ENCODE assay signal across 18 cellular contexts in genomic region chr20:62156254-62156556, GRCh38. TPM values are rescaled to one million over a fixed set of nuclear protein-coding genes. Genes with fewer than 3 reads are reported as not detected.
DNase-seq lines count a peak whose midpoint lies in the region; ATAC-seq and TF ChIP-seq lines count a peak whose summit lies in the region.
"Had no signal": no experiment of that assay in that cellular context is flagged by ENCODE, and none has a peak within 500 bp of the region (broad histone marks: within the 10 kb centered on the region; RNA-seq: fewer than 3 reads in every experiment).

No MANE protein-coding gene starts in this region.

- peaks cover 12% of the 10 kb centered on the region; the same call in 1 of the 2 replicates for H3K9me1 ChIP-seq in IMR-90 (ENCODE audit: insufficient read depth, low read length)

- H3K14ac ChIP-seq in IMR-90 (replicated peaks; ENCODE audit: low read depth, low read length): no peak overlapping the region

- no peak for TF ChIP-seq RAD21 in IMR-90 (IDR thresholded peaks at IDR 0.05; ENCODE audit: low read length)

- H4K8ac ChIP-seq in IMR-90 (ENCODE audit: low read depth in 2 of 2, low read length in 2 of 2): no peak overlapping the region

- no CpG with 5 or more reads among the region's 3 CpGs for WGBS in IMR-90 (ENCODE audit: extremely low coverage in 2 of 2, insufficient read length in 1 of 2), 2 experiments
- WGBS in spleen, 5 donors: 65 to 95% (median 89%) methylated on average over 3 of the region's 3 CpGs

- TF ChIP-seq CTCF in IMR-90 (conservative IDR thresholded peaks at IDR 0.05; ENCODE audit: low read depth, low read length) (no peak), neural progenitor cell (IDR thresholded peaks at IDR 0.05) (no peak), spleen (IDR thresholded peaks at IDR 0.05 in 8 of 11, conservative IDR thresholded peaks at IDR 0.05 in 3 of 11) (no peak)

- H4K91ac ChIP-seq in IMR-90 (ENCODE audit: insufficient read depth, low read depth, low read length): no peak overlapping the region

- no peak overlapping the region for H3K4ac ChIP-seq in IMR-90 (ENCODE audit: low read depth, low read length)

- H4K20me1 ChIP-seq in BLaER1 treated with 17β-estradiol and CSF1 and Interleukin-3, amounts not matched to agents 10 nM and 100 nM: peaks cover 77 to 97% (median 91%) of the 10 kb centered on the region in 11 experiments
- H4K20me1 ChIP-seq in IMR-90 (ENCODE audit: insufficient read depth, low read length) (peaks cover 81% of the 10 kb centered on the region), neural progenitor cell (ENCODE audit: low read depth) (peaks cover 66% of the 10 kb centered on the region)

- H3K23ac ChIP-seq in IMR-90 (ENCODE audit: low read depth, low read length): no peak overlapping the region

- peak overlapping the region; percentile 36 for H3K27ac Mint-ChIP-seq in dendritic cell treated with granulocyte-macrophage colony-stimulating factor and Interleukin-4, amounts not matched to agents 40 ng/mL and 50 ng/mL, for 4 days
- peak overlapping the region; percentile 37 for H3K27ac Mint-ChIP-seq in neural progenitor cell
- H3K27ac Mint-ChIP-seq in activated naive CD8-positive, alpha-beta T cell treated with anti-CD3 and anti-CD28 coated beads for 36 hours: no peak overlapping the region
- H3K27ac Mint-ChIP-seq: activated naive CD4-positive, alpha-beta T cell treated with anti-CD3 and anti-CD28 coated beads, Interleukin-2, amount 50 U/mL, for 72 hours; activated T-helper 17 cell treated with anti-CD3 and anti-CD28 coated beads, Interleukin-2, amount 50 U/mL, for 72 hours; T-helper 2 cell treated with Interferon-gamma antibody and Interleukin-4, amounts not matched to agents 5 μg/mL and 100 μg/mL, for 36 hours had no signal

- no peak overlapping the region for H2BK5ac ChIP-seq in IMR-90 (ENCODE audit: low read depth, low read length, poor library complexity, severe bottlenecking)

- no peak overlapping the region for H2AK5ac ChIP-seq in IMR-90 (ENCODE audit: low read depth, low read length)

- H3K4me1 Mint-ChIP-seq in dendritic cell treated with granulocyte-macrophage colony-stimulating factor and Interleukin-4, amounts not matched to agents 40 ng/mL and 50 ng/mL, for 4 days (ENCODE audit: low read depth): peaks cover 32% of the 10 kb centered on the region
- H3K4me1 Mint-ChIP-seq in neural progenitor cell: peaks cover 11% of the 10 kb centered on the region
- H3K4me1 Mint-ChIP-seq in activated naive CD8-positive, alpha-beta T cell treated with anti-CD3 and anti-CD28 coated beads for 36 hours: peaks cover 19% of the 10 kb centered on the region

- H3K4me3 ChIP-seq in BLaER1 treated with 17β-estradiol and CSF1 and Interleukin-3, amounts not matched to agents 10 nM and 100 nM: no peak overlapping the region
- no peak overlapping the region for H3K4me3 ChIP-seq in IMR-90 (ENCODE audit: insufficient read depth, low read depth, low read length)
- no peak overlapping the region for H3K4me3 ChIP-seq in neural progenitor cell
- no peak overlapping the region for H3K4me3 ChIP-seq in spleen
- H3K4me3 ChIP-seq: right atrium auricular region, thyroid gland had no signal

- peaks cover 42 to 74% (median 59%) of the 10 kb centered on the region in 11 experiments for H3K36me3 ChIP-seq in BLaER1 treated with 17β-estradiol and CSF1 and Interleukin-3, amounts not matched to agents 10 nM and 100 nM
- peaks cover 23% of the 10 kb centered on the region for H3K36me3 ChIP-seq in IMR-90 (ENCODE audit: control insufficient read depth, insufficient read depth, low read length)
- no peaks in the 10 kb centered on the region for H3K36me3 ChIP-seq in neural progenitor cell
- H3K36me3 ChIP-seq in spleen: peaks cover 0 to 70% (median 9%) of the 10 kb centered on the region in 6 donors

- H3K56ac ChIP-seq in IMR-90 (ENCODE audit: extremely low read depth, insufficient read depth, low read length): no peak overlapping the region

- H3K79me1 ChIP-seq in IMR-90 (ENCODE audit: low read depth in 1 of 2, low read length in 2 of 2): peaks cover 15 to 84% of the 10 kb centered on the region in 2 experiments

- POLR2A ChIA-PET in IMR-90 (lab: Charles Lee; ENCODE audit: unreplicated experiment): no interaction called here

- ATAC-seq in IMR-90 (ENCODE audit: low read depth): no peak

- dilution Hi-C loops in IMR-90 (cut with HindIII; ENCODE audit: low sequenced_read_pairs, unreplicated experiment): no loop called here

- peaks cover 26% of the 10 kb centered on the region for H3K9me3 Mint-ChIP-seq in dendritic cell treated with granulocyte-macrophage colony-stimulating factor and Interleukin-4, amounts not matched to agents 40 ng/mL and 50 ng/mL, for 4 days
- H3K9me3 Mint-ChIP-seq in neural progenitor cell: peaks cover 6% of the 10 kb centered on the region
- peaks cover 5% of the 10 kb centered on the region for H3K9me3 Mint-ChIP-seq in activated naive CD8-positive, alpha-beta T cell treated with anti-CD3 and anti-CD28 coated beads for 36 hours
- H3K9me3 Mint-ChIP-seq: activated T-helper 17 cell treated with anti-CD3 and anti-CD28 coated beads, Interleukin-2, amount 50 U/mL, for 72 hours had no signal

- H3K18ac ChIP-seq in IMR-90 (ENCODE audit: low read depth, low read length): no peak overlapping the region

- H3K36me3 Mint-ChIP-seq in dendritic cell treated with granulocyte-macrophage colony-stimulating factor and Interleukin-4, amounts not matched to agents 40 ng/mL and 50 ng/mL, for 4 days (ENCODE audit: low read depth): peaks cover 81% of the 10 kb centered on the region
- H3K36me3 Mint-ChIP-seq in neural progenitor cell: peaks cover 33% of the 10 kb centered on the region
- H3K36me3 Mint-ChIP-seq in activated naive CD8-positive, alpha-beta T cell treated with anti-CD3 and anti-CD28 coated beads for 36 hours: peaks cover 38% of the 10 kb centered on the region

- no peak overlapping the region for H2BK120ac ChIP-seq in IMR-90 (ENCODE audit: low read depth, low read length)

- CTCF ChIA-PET in IMR-90 (lab: Yijun Ruan, JAX): no interaction called here

- intact Hi-C loops in IMR-90 (cut with micrococcal nuclease): no loop called here
- intact Hi-C loops in dendritic cell treated with granulocyte-macrophage colony-stimulating factor and Interleukin-4, amounts not matched to agents 40 ng/mL and 50 ng/mL, for 4 days (cut with micrococcal nuclease): no loop called here
- intact Hi-C loops in spleen (cut with DNase I; ENCODE audit: low total_unique reads): no loop called here

- H3K79me2 ChIP-seq in neural progenitor cell (ENCODE audit: low read depth): peaks cover 78% of the 10 kb centered on the region

- no peaks in the 10 kb centered on the region for H3K27me3 Mint-ChIP-seq in dendritic cell treated with granulocyte-macrophage colony-stimulating factor and Interleukin-4, amounts not matched to agents 40 ng/mL and 50 ng/mL, for 4 days
- H3K27me3 Mint-ChIP-seq in neural progenitor cell (ENCODE audit: insufficient read depth, low read depth): peaks cover 8% of the 10 kb centered on the region
- no peaks in the 10 kb centered on the region for H3K27me3 Mint-ChIP-seq in activated naive CD8-positive, alpha-beta T cell treated with anti-CD3 and anti-CD28 coated beads for 36 hours
- H3K27me3 Mint-ChIP-seq: activated T-helper 17 cell treated with anti-CD3 and anti-CD28 coated beads, Interleukin-2, amount 50 U/mL, for 72 hours had no signal

- peak overlapping the region; percentile 62 to 91 (median 74) for H3K4me2 ChIP-seq in BLaER1 treated with 17β-estradiol and CSF1 and Interleukin-3, amounts not matched to agents 10 nM and 100 nM
- H3K4me2 ChIP-seq in IMR-90 (ENCODE audit: low read depth, low read length): no peak overlapping the region
- H3K4me2 ChIP-seq in neural progenitor cell: no peak overlapping the region

- H3K27ac ChIP-seq in BLaER1 treated with 17β-estradiol and CSF1 and Interleukin-3, amounts not matched to agents 10 nM and 100 nM: peak overlapping the region in 3 of 11 experiments; percentile 14 to 39 (median 26); a peak in 3 of 22 replicates
- H3K27ac ChIP-seq in IMR-90 (ENCODE audit: insufficient read depth, low read length): no peak overlapping the region
- peak overlapping the region; percentile 37 for H3K27ac ChIP-seq in neural progenitor cell
- H3K27ac ChIP-seq in spleen: no peak overlapping the region
- H3K27ac ChIP-seq: epithelial cell of prostate, parathyroid adenoma, right atrium auricular region, thyroid gland had no signal

- in situ Hi-C loops in IMR-90 (cut with MboI; ENCODE audit: low sequenced_read_pairs): no loop called here
- in situ Hi-C loops in KBM-7 (cut with MboI; ENCODE audit: low pct_unique_long_range_greater_than_20kb, low sequenced_read_pairs): no loop called here

- H4K5ac ChIP-seq in IMR-90 (ENCODE audit: low read depth, low read length): no peak overlapping the region

- H2BK15ac ChIP-seq in IMR-90 (ENCODE audit: low read depth, low read length): no peak overlapping the region

- H3K4me3 Mint-ChIP-seq in dendritic cell treated with granulocyte-macrophage colony-stimulating factor and Interleukin-4, amounts not matched to agents 40 ng/mL and 50 ng/mL, for 4 days: no peak overlapping the region
- H3K4me3 Mint-ChIP-seq in neural progenitor cell: no peak overlapping the region
- no peak overlapping the region for H3K4me3 Mint-ChIP-seq in activated naive CD8-positive, alpha-beta T cell treated with anti-CD3 and anti-CD28 coated beads for 36 hours
- H3K4me3 Mint-ChIP-seq: activated T-helper 17 cell treated with anti-CD3 and anti-CD28 coated beads, Interleukin-2, amount 50 U/mL, for 72 hours; T-helper 2 cell treated with Interferon-gamma antibody and Interleukin-4, amounts not matched to agents 5 μg/mL and 100 μg/mL, for 36 hours had no signal

- DNase-seq in IMR-90 (no peak), neural progenitor cell (ENCODE audit: low spot score) (no peak), KBM-7 (no peak), spleen (no peak), HT-29 (ENCODE audit: low spot score) (no peak)
- no peak for DNase-seq in activated naive CD8-positive, alpha-beta T cell treated with anti-CD3 and anti-CD28 coated beads for 36 hours
- DNase-seq: NCI-H1930, NCI-H2227 treated with DMSO at 0.1 percent for 48 hours had no signal

- H3K9me3 ChIP-seq in BLaER1 treated with 17β-estradiol and CSF1 and Interleukin-3, amounts not matched to agents 10 nM and 100 nM (replicated peaks in 1 of 11): peaks cover 10 to 21% (median 16%) of the 10 kb centered on the region in 11 experiments; a peak in 19 of 22 replicates
- H3K9me3 ChIP-seq in IMR-90 (ENCODE audit: control insufficient read depth, insufficient read depth, low read length) (no peaks in the 10 kb centered on the region), neural progenitor cell (ENCODE audit: low read depth) (no peaks in the 10 kb centered on the region), spleen (peaks cover 0 to 12% (median 3%) of the 10 kb centered on the region in 8 donors)
- H3K9me3 ChIP-seq: BE2C, right atrium auricular region, thyroid gland had no signal

- peak overlapping the region in 9 of 11 experiments; percentile 3 to 49 (median 40); a peak in 11 of 22 replicates for H3K9ac ChIP-seq in BLaER1 treated with 17β-estradiol and CSF1 and Interleukin-3, amounts not matched to agents 10 nM and 100 nM
- H3K9ac ChIP-seq in IMR-90 (ENCODE audit: low read depth, low read length): no peak overlapping the region
- H3K9ac ChIP-seq in neural progenitor cell: no peak overlapping the region
- H3K9ac ChIP-seq: parathyroid adenoma had no signal

- TF ChIP-seq POLR2A in IMR-90 (IDR thresholded peaks at IDR 0.05; ENCODE audit: low read depth, low read length) (no peak), spleen (IDR thresholded peaks at IDR 0.05) (no peak)

- H3K4me1 ChIP-seq in BLaER1 treated with 17β-estradiol and CSF1 and Interleukin-3, amounts not matched to agents 10 nM and 100 nM: peaks cover 20 to 60% (median 55%) of the 10 kb centered on the region in 10 experiments
- H3K4me1 ChIP-seq in IMR-90 (ENCODE audit: control insufficient read depth, insufficient read depth, low read length) (peaks cover 6% of the 10 kb centered on the region), neural progenitor cell (peaks cover 7% of the 10 kb centered on the region), spleen (peaks cover 6 to 32% (median 16%) of the 10 kb centered on the region in 6 donors)

- no peaks in the 10 kb centered on the region for H3F3A ChIP-seq in neural progenitor cell (ENCODE audit: low read depth)

- H3K27me3 ChIP-seq in BLaER1 treated with 17β-estradiol and CSF1 and Interleukin-3, amounts not matched to agents 10 nM and 100 nM: no peaks in the 10 kb centered on the region
- no peaks in the 10 kb centered on the region for H3K27me3 ChIP-seq in IMR-90 (ENCODE audit: control insufficient read depth, insufficient read depth, low read length)
- no peaks in the 10 kb centered on the region for H3K27me3 ChIP-seq in neural progenitor cell
- no peaks in the 10 kb centered on the region for H3K27me3 ChIP-seq in spleen (replicated peaks in 1 of 7)
- H3K27me3 ChIP-seq: BE2C, right atrium auricular region, thyroid gland had no signal

- H2AK9ac ChIP-seq in IMR-90 (replicated peaks; ENCODE audit: low read depth, low read length, poor library complexity): peak overlapping the region; percentile 39

- no peak overlapping the region for H2BK20ac ChIP-seq in IMR-90 (ENCODE audit: low read depth, low read length)

- no TSS peak for BruUV-seq in IMR-90 (replicated peaks; lab: Mats Ljungman, UMichigan)

- no peak overlapping the region for H2AFZ ChIP-seq in IMR-90 (replicated peaks; ENCODE audit: low read length, poor library complexity)
- no peak overlapping the region for H2AFZ ChIP-seq in neural progenitor cell (replicated peaks)
- H2AFZ ChIP-seq: parathyroid adenoma had no signal

RNA-seq across cellular contexts. Expression of gene SS18L1, which starts 12.6 kb away (rescaled TPM):
- total RNA-seq in IMR-90 (2012; rRNA removed) (8.1 and 10.6 TPM in 2 replicates), neural progenitor cell (ENCODE audit: low replicate concordance) (25.5 and 26.1 TPM in 2 replicates), spleen (10 to 100 TPM; 13.0 to 18.6 (median 14.3) TPM)
- polyA plus RNA-seq in IMR-90 (2012; rRNA removed) (12.2 and 15.6 TPM in 2 replicates), spleen (10 to 100 TPM in 1 of 3 donors, 1 to 10 TPM in 2; 6.7 to 11.0 (median 8.4) TPM)
- 3.6 and 10.0 TPM in 2 replicates for polyA plus RNA-seq in IMR-90 (2012; cell fraction: cytosol; rRNA removed)
- polyA plus RNA-seq in IMR-90 (2012; cell fraction: nucleus; rRNA removed; ENCODE audit: low replicate concordance): 32.8 and 87.5 TPM in 2 replicates
- total RNA-seq in activated naive CD8-positive, alpha-beta T cell treated with anti-CD3 and anti-CD28 coated beads for 36 hours: 10 to 100 TPM; 12.1 to 12.3 TPM
- 57.1 and 65.8 TPM in 2 replicates for total RNA-seq in HT-29 (2014; rRNA removed; shearing (Covaris generic))

RNA-seq across cellular contexts. Expression of gene PSMA7, which starts 13.0 kb away (rescaled TPM):
- total RNA-seq in IMR-90 (2012; rRNA removed) (458 and 487 TPM in 2 replicates), neural progenitor cell (ENCODE audit: low replicate concordance) (237 and 310 TPM in 2 replicates), spleen (100 to 1,000 TPM; 157 to 247 (median 180) TPM)
- polyA plus RNA-seq in IMR-90 (2012; rRNA removed) (417 and 520 TPM in 2 replicates), spleen (100 to 1,000 TPM; 178 to 281 (median 235) TPM)
- polyA plus RNA-seq in IMR-90 (2012; cell fraction: cytosol; rRNA removed): 774 and 987 TPM in 2 replicates
- polyA plus RNA-seq in IMR-90 (2012; cell fraction: nucleus; rRNA removed; ENCODE audit: low replicate concordance): 366 and 428 TPM in 2 replicates
- total RNA-seq in activated naive CD8-positive, alpha-beta T cell treated with anti-CD3 and anti-CD28 coated beads for 36 hours: 100 to 1,000 TPM; 362 to 367 TPM
- 822 and 933 TPM in 2 replicates for total RNA-seq in HT-29 (2014; rRNA removed; shearing (Covaris generic))

RNA-seq across cellular contexts. Expression of gene MTG2, which starts 26.6 kb away (rescaled TPM):
- 11.5 and 12.2 TPM in 2 replicates for total RNA-seq in IMR-90 (2012; rRNA removed)
- polyA plus RNA-seq in IMR-90 (2012; rRNA removed): 23.9 and 25.2 TPM in 2 replicates
- 21.7 and 23.7 TPM in 2 replicates for polyA plus RNA-seq in IMR-90 (2012; cell fraction: cytosol; rRNA removed)
- polyA plus RNA-seq in IMR-90 (2012; cell fraction: nucleus; rRNA removed; ENCODE audit: low replicate concordance): 52.1 and 66.5 TPM in 2 replicates
- 16.2 and 19.2 TPM in 2 replicates for total RNA-seq in neural progenitor cell (ENCODE audit: low replicate concordance)
- total RNA-seq in spleen: 10 to 100 TPM; 22.6 to 39.8 (median 37.5) TPM
- polyA plus RNA-seq in spleen: 10 to 100 TPM; 26.9 to 41.3 (median 37.7) TPM
- total RNA-seq in activated naive CD8-positive, alpha-beta T cell treated with anti-CD3 and anti-CD28 coated beads for 36 hours: 10 to 100 TPM; 36.1 to 39.9 TPM
- 41.9 and 44.2 TPM in 2 replicates for total RNA-seq in HT-29 (2014; rRNA removed; shearing (Covaris generic))

RNA-seq across cellular contexts. Expression of gene LSM14B, which starts 33.9 kb away (rescaled TPM):
- total RNA-seq in IMR-90 (2012; rRNA removed) (23.7 and 30.6 TPM in 2 replicates), neural progenitor cell (ENCODE audit: low replicate concordance) (52.6 and 82.1 TPM in 2 replicates), spleen (10 to 100 TPM; 17.6 to 37.6 (median 31.9) TPM)
- polyA plus RNA-seq in IMR-90 (2012; rRNA removed) (41.1 and 46.7 TPM in 2 replicates), spleen (10 to 100 TPM; 14.0 to 20.1 (median 15.0) TPM)
- 21.4 and 47.8 TPM in 2 replicates for polyA plus RNA-seq in IMR-90 (2012; cell fraction: cytosol; rRNA removed)
- 41.4 and 44.4 TPM in 2 replicates for polyA plus RNA-seq in IMR-90 (2012; cell fraction: nucleus; rRNA removed; ENCODE audit: low replicate concordance)
- total RNA-seq in activated naive CD8-positive, alpha-beta T cell treated with anti-CD3 and anti-CD28 coated beads for 36 hours: 10 to 100 TPM; 32.8 to 34.5 TPM
- total RNA-seq in HT-29 (2014; rRNA removed; shearing (Covaris generic)): 76.1 and 80.0 TPM in 2 replicates

Comparison
In these comparisons a context has a peak if more than half of its experiments do, and no peak if none do; other contexts are left out.
1. H3K4me2 ChIP-seq: peak in BLaER1 treated with 17β-estradiol and CSF1 and Interleukin-3, amounts not matched to agents 10 nM and 100 nM (11 of 11); none in IMR-90 (single experiment) and neural progenitor cell (single experiment).
2. H3K9ac ChIP-seq: peak in BLaER1 treated with 17β-estradiol and CSF1 and Interleukin-3, amounts not matched to agents 10 nM and 100 nM (9 of 11); none in IMR-90 (single experiment) and neural progenitor cell (single experiment).